Comparison of ENCODE assay signal across 1 cellular context in the genomic region with DNA sequence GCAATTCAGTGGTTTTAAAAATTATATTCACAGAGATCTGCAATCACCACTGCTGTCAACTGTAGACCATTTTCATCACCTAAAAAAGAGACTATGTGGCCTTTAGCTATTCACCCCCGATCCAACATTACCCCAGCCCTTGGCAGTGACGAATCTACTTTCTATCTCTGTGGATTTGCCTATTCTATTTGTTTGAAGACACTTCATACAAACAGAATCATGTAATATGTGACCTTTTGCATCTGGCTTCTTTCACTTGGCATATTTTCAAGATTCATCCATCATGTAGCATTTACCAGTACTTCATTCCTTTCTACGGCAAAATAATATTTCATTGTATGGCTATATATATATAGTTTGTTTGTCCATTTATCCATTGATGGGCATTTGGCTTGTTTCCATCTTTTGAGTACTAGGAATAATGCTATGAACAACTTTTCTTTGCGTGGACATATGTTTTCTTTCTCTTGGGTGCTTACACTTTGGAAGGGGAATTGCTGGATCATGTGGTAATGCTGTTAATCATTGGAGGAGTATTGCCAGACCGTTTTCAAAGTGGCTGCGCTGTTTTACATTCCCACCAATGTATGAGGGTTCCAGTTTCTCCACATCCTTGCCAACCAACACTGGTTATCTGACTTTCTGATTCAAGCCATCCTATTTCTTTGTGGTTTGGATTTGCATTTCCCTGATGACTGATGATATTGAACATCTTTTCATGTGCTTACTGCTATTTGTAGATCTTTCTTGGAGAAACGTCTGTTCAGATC.
TF ChIP-seq lines count a peak whose summit lies in the region.

No MANE protein-coding gene starts in this region.

TF ChIP-seq in SK-N-SH, 30 proteins besides CTCF, POLR2A, EP300 and RAD21 (continued from another document):
- TF ChIP-seq, protein P1, sequence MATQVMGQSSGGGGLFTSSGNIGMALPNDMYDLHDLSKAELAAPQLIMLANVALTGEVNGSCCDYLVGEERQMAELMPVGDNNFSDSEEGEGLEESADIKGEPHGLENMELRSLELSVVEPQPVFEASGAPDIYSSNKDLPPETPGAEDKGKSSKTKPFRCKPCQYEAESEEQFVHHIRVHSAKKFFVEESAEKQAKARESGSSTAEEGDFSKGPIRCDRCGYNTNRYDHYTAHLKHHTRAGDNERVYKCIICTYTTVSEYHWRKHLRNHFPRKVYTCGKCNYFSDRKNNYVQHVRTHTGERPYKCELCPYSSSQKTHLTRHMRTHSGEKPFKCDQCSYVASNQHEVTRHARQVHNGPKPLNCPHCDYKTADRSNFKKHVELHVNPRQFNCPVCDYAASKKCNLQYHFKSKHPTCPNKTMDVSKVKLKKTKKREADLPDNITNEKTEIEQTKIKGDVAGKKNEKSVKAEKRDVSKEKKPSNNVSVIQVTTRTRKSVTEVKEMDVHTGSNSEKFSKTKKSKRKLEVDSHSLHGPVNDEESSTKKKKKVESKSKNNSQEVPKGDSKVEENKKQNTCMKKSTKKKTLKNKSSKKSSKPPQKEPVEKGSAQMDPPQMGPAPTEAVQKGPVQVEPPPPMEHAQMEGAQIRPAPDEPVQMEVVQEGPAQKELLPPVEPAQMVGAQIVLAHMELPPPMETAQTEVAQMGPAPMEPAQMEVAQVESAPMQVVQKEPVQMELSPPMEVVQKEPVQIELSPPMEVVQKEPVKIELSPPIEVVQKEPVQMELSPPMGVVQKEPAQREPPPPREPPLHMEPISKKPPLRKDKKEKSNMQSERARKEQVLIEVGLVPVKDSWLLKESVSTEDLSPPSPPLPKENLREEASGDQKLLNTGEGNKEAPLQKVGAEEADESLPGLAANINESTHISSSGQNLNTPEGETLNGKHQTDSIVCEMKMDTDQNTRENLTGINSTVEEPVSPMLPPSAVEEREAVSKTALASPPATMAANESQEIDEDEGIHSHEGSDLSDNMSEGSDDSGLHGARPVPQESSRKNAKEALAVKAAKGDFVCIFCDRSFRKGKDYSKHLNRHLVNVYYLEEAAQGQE (IDR thresholded peaks at IDR 0.05; ENCODE audit: low read depth, low read length) = no peak
